Comparison of ENCODE assay signal across 2 cellular contexts in the genomic region with DNA sequence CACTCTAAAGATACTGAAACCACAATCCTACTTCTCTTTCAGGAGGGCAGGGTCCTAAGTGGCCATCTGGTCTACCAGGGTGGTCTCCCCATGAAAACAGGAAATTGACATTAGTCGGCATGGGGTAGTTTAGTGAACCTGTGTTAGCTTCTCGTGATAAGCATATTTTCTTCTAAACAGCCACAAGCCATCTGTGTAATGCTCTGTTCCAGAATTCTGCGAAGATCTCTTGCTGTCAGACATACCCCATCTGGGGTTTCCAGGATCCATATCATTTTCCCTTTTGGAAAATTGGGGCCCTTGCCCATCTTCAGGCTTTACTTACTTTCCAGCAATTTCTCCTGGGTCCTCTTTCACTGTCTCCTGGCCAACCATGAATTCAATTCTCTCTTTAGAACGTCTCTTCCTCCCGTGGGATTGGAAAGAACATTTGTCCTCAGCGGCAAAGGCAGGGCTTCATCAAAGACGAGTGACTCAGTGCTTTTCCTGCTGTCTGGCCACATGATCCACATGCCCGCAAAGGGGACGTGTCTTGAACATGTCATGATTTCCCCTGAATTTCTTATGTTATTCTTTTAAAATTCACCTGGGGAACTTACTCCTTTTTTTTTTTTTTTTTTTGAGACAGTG.
TF ChIP-seq lines count a peak whose summit lies in the region.

No MANE protein-coding gene starts in this region.

TF ChIP-seq in IMR-90, 13 proteins besides CTCF, POLR2A, EP300 and RAD21:
- TF ChIP-seq MAFK (IDR thresholded peaks at IDR 0.05; ENCODE audit: low read depth, low read length) (no peak), BHLHE40 (IDR thresholded peaks at IDR 0.05; ENCODE audit: low read depth, low read length) (no peak), RCOR1 (IDR thresholded peaks at IDR 0.05; ENCODE audit: insufficient replicate concordance, low read length) (no peak), CHD1 (IDR thresholded peaks at IDR 0.05; ENCODE audit: low read depth, low read length) (no peak), SMC3 (IDR thresholded peaks at IDR 0.05; ENCODE audit: low read depth, low read length) (no peak), MAZ (IDR thresholded peaks at IDR 0.05; ENCODE audit: borderline replicate concordance, low read depth, low read length) (no peak), MXI1 (IDR thresholded peaks at IDR 0.05; ENCODE audit: borderline replicate concordance, low read depth, low read length) (no peak), NFE2L2 (IDR thresholded peaks at IDR 0.05; ENCODE audit: low read depth, low read length) (peak; percentile 59; the same call in 1 of the 2 replicates), RFX5 (IDR thresholded peaks at IDR 0.05; ENCODE audit: low read depth, low read length) (no peak), FOS (IDR thresholded peaks at IDR 0.05; ENCODE audit: low read depth, low read length) (peak; percentile 56; the same call in 1 of the 2 replicates), CEBPB (IDR thresholded peaks at IDR 0.05; ENCODE audit: low read depth, low read length) (no peak)
- TF ChIP-seq, protein P1, sequence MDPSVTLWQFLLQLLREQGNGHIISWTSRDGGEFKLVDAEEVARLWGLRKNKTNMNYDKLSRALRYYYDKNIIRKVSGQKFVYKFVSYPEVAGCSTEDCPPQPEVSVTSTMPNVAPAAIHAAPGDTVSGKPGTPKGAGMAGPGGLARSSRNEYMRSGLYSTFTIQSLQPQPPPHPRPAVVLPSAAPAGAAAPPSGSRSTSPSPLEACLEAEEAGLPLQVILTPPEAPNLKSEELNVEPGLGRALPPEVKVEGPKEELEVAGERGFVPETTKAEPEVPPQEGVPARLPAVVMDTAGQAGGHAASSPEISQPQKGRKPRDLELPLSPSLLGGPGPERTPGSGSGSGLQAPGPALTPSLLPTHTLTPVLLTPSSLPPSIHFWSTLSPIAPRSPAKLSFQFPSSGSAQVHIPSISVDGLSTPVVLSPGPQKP (IDR thresholded peaks at IDR 0.05; ENCODE audit: borderline replicate concordance, low read depth, low read length) = no peak
- TF ChIP-seq, protein P2, sequence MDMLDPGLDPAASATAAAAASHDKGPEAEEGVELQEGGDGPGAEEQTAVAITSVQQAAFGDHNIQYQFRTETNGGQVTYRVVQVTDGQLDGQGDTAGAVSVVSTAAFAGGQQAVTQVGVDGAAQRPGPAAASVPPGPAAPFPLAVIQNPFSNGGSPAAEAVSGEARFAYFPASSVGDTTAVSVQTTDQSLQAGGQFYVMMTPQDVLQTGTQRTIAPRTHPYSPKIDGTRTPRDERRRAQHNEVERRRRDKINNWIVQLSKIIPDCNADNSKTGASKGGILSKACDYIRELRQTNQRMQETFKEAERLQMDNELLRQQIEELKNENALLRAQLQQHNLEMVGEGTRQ (IDR thresholded peaks at IDR 0.05; ENCODE audit: low read depth, low read length) = peak; percentile 89

TF ChIP-seq in K562, 482 proteins besides CTCF, POLR2A, EP300 and RAD21:
- TF ChIP-seq, protein P2 (CRISPR knock-in tag; IDR thresholded peaks at IDR 0.05) = peak; percentile 36
- TF ChIP-seq ZNF316 (IDR thresholded peaks at IDR 0.05) (peak; percentile 9; the same call in 1 of the 2 replicates), CHD1 (IDR thresholded peaks at IDR 0.05; ENCODE audit: low read length) (no peak), PPARD (CRISPR knock-in tag; IDR thresholded peaks at IDR 0.05) (no peak), ZNF586 (CRISPR knock-in tag; conservative IDR thresholded peaks at IDR 0.05) (no peak), NFE2 (IDR thresholded peaks at IDR 0.05; ENCODE audit: low read depth) (peak; percentile 64; the same call in 1 of the 2 replicates), MAFK (IDR thresholded peaks at IDR 0.05; ENCODE audit: low read length) (0 out of 2 replicates have a peak, but pooled peaks have one; percentile 12), CBFA2T2 (conservative IDR thresholded peaks at IDR 0.05) (no peak), JUND (IDR thresholded peaks at IDR 0.05; ENCODE audit: borderline replicate concordance, low read depth, low read length) (peak; percentile 25; the same call in 1 of the 2 replicates), JUND (tag; IDR thresholded peaks at IDR 0.05; ENCODE audit: borderline replicate concordance, low read depth, low read length) (peak; percentile 49; the same call in 1 of the 3 replicates), RAD51 (IDR thresholded peaks at IDR 0.05; ENCODE audit: borderline replicate concordance, low read depth) (0 out of 2 replicates have a peak, but pooled peaks have one; percentile 31), SMARCA4 (IDR thresholded peaks at IDR 0.05) (0 out of 2 replicates have a peak, but pooled peaks have one; percentile 11), ARID1B (IDR thresholded peaks at IDR 0.05) (0 out of 2 replicates have a peak, but pooled peaks have one; percentile 15), MAFG (tag; conservative IDR thresholded peaks at IDR 0.05) (0 out of 2 replicates have a peak, but pooled peaks have one; percentile 37), HDAC6 (IDR thresholded peaks at IDR 0.05; ENCODE audit: low read depth, low read length) (no peak), ILF3 (IDR thresholded peaks at IDR 0.05; ENCODE audit: borderline replicate concordance) (no peak), CBFA2T3 (IDR thresholded peaks at IDR 0.05) (0 out of 2 replicates have a peak, but pooled peaks have one; percentile 7), L3MBTL2 (IDR thresholded peaks at IDR 0.05) (peak; percentile 70; the same call in 1 of the 2 replicates), MYC (IDR thresholded peaks at IDR 0.05; ENCODE audit: low read depth, low read length) (0 out of 2 replicates have a peak, but pooled peaks have one; percentile 11), MYC (CRISPR knock-in tag; IDR thresholded peaks at IDR 0.05; ENCODE audit: borderline replicate concordance, low read depth) (no peak), C11orf30 (IDR thresholded peaks at IDR 0.05; ENCODE audit: low read depth) (peak; percentile 54; the same call in 1 of the 2 replicates)
- TF ChIP-seq, protein P3, sequence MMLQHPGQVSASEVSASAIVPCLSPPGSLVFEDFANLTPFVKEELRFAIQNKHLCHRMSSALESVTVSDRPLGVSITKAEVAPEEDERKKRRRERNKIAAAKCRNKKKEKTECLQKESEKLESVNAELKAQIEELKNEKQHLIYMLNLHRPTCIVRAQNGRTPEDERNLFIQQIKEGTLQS (IDR thresholded peaks at IDR 0.05) = 0 out of 2 replicates have a peak, but pooled peaks have one; percentile 8
- TF ChIP-seq, protein P3 (CRISPR knock-in tag; conservative IDR thresholded peaks at IDR 0.05) = no peak
- TF ChIP-seq, protein P4, sequence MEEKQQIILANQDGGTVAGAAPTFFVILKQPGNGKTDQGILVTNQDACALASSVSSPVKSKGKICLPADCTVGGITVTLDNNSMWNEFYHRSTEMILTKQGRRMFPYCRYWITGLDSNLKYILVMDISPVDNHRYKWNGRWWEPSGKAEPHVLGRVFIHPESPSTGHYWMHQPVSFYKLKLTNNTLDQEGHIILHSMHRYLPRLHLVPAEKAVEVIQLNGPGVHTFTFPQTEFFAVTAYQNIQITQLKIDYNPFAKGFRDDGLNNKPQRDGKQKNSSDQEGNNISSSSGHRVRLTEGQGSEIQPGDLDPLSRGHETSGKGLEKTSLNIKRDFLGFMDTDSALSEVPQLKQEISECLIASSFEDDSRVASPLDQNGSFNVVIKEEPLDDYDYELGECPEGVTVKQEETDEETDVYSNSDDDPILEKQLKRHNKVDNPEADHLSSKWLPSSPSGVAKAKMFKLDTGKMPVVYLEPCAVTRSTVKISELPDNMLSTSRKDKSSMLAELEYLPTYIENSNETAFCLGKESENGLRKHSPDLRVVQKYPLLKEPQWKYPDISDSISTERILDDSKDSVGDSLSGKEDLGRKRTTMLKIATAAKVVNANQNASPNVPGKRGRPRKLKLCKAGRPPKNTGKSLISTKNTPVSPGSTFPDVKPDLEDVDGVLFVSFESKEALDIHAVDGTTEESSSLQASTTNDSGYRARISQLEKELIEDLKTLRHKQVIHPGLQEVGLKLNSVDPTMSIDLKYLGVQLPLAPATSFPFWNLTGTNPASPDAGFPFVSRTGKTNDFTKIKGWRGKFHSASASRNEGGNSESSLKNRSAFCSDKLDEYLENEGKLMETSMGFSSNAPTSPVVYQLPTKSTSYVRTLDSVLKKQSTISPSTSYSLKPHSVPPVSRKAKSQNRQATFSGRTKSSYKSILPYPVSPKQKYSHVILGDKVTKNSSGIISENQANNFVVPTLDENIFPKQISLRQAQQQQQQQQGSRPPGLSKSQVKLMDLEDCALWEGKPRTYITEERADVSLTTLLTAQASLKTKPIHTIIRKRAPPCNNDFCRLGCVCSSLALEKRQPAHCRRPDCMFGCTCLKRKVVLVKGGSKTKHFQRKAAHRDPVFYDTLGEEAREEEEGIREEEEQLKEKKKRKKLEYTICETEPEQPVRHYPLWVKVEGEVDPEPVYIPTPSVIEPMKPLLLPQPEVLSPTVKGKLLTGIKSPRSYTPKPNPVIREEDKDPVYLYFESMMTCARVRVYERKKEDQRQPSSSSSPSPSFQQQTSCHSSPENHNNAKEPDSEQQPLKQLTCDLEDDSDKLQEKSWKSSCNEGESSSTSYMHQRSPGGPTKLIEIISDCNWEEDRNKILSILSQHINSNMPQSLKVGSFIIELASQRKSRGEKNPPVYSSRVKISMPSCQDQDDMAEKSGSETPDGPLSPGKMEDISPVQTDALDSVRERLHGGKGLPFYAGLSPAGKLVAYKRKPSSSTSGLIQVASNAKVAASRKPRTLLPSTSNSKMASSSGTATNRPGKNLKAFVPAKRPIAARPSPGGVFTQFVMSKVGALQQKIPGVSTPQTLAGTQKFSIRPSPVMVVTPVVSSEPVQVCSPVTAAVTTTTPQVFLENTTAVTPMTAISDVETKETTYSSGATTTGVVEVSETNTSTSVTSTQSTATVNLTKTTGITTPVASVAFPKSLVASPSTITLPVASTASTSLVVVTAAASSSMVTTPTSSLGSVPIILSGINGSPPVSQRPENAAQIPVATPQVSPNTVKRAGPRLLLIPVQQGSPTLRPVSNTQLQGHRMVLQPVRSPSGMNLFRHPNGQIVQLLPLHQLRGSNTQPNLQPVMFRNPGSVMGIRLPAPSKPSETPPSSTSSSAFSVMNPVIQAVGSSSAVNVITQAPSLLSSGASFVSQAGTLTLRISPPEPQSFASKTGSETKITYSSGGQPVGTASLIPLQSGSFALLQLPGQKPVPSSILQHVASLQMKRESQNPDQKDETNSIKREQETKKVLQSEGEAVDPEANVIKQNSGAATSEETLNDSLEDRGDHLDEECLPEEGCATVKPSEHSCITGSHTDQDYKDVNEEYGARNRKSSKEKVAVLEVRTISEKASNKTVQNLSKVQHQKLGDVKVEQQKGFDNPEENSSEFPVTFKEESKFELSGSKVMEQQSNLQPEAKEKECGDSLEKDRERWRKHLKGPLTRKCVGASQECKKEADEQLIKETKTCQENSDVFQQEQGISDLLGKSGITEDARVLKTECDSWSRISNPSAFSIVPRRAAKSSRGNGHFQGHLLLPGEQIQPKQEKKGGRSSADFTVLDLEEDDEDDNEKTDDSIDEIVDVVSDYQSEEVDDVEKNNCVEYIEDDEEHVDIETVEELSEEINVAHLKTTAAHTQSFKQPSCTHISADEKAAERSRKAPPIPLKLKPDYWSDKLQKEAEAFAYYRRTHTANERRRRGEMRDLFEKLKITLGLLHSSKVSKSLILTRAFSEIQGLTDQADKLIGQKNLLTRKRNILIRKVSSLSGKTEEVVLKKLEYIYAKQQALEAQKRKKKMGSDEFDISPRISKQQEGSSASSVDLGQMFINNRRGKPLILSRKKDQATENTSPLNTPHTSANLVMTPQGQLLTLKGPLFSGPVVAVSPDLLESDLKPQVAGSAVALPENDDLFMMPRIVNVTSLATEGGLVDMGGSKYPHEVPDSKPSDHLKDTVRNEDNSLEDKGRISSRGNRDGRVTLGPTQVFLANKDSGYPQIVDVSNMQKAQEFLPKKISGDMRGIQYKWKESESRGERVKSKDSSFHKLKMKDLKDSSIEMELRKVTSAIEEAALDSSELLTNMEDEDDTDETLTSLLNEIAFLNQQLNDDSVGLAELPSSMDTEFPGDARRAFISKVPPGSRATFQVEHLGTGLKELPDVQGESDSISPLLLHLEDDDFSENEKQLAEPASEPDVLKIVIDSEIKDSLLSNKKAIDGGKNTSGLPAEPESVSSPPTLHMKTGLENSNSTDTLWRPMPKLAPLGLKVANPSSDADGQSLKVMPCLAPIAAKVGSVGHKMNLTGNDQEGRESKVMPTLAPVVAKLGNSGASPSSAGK (IDR thresholded peaks at IDR 0.05) = peak; percentile 44; the same call in 1 of the 2 replicates
- TF ChIP-seq, protein P5, sequence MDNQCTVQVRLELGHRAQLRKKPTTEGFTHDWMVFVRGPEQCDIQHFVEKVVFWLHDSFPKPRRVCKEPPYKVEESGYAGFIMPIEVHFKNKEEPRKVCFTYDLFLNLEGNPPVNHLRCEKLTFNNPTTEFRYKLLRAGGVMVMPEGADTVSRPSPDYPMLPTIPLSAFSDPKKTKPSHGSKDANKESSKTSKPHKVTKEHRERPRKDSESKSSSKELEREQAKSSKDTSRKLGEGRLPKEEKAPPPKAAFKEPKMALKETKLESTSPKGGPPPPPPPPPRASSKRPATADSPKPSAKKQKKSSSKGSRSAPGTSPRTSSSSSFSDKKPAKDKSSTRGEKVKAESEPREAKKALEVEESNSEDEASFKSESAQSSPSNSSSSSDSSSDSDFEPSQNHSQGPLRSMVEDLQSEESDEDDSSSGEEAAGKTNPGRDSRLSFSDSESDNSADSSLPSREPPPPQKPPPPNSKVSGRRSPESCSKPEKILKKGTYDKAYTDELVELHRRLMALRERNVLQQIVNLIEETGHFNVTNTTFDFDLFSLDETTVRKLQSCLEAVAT (IDR thresholded peaks at IDR 0.05) = peak in 1 of 2 experiments; percentile 32; a peak in 1 of 4 replicates
- TF ChIP-seq, protein P6, sequence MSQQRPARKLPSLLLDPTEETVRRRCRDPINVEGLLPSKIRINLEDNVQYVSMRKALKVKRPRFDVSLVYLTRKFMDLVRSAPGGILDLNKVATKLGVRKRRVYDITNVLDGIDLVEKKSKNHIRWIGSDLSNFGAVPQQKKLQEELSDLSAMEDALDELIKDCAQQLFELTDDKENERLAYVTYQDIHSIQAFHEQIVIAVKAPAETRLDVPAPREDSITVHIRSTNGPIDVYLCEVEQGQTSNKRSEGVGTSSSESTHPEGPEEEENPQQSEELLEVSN (IDR thresholded peaks at IDR 0.05; ENCODE audit: borderline replicate concordance in 1 of 2, extremely low read depth in 1 of 2, insufficient read depth in 1 of 2, insufficient read length in 1 of 2, low read depth in 1 of 2, low read length in 1 of 2, poor library complexity in 1 of 2, severe bottlenecking in 1 of 2) = peak in 1 of 2 experiments; percentile 27
